ENCODE assay signal across 14 cellular contexts in genomic region chr1:209389258-209389657, GRCh38.
DNase-seq lines count a peak whose midpoint lies in the region; ATAC-seq and TF ChIP-seq lines count a peak whose summit lies in the region.
"Had no signal": no experiment of that assay in that cellular context is flagged by ENCODE, and none has a peak within 500 bp of the region (broad histone marks: within the 10 kb centered on the region; RNA-seq: fewer than 3 reads in every experiment).

No MANE protein-coding gene starts in this region.

- H3K9me3 Mint-ChIP-seq in activated CD4-positive, alpha-beta T cell treated with anti-CD3 and anti-CD28 coated beads for 36 hours (ENCODE audit: low read depth): no peaks in the 10 kb centered on the region
- no peaks in the 10 kb centered on the region for H3K9me3 Mint-ChIP-seq in activated T-helper 1 cell treated with anti-CD3 and anti-CD28 coated beads, Interleukin-12 subunit alpha, Interleukin-12 subunit beta, Interleukin-2, Interleukin-4 antibody, amounts not matched to agents 30 ng/mL and 10 ng/mL and 1 ng/mL, durations not matched to agents 14 hours and 24 hours and 36 hours
- H3K9me3 Mint-ChIP-seq: mesothelial cell of epicardium had no signal

- H3K36me3 Mint-ChIP-seq in activated CD4-positive, alpha-beta T cell treated with anti-CD3 and anti-CD28 coated beads for 36 hours (ENCODE audit: low read depth): no peaks in the 10 kb centered on the region
- no peaks in the 10 kb centered on the region for H3K36me3 Mint-ChIP-seq in activated T-helper 1 cell treated with anti-CD3 and anti-CD28 coated beads, Interleukin-12 subunit alpha, Interleukin-12 subunit beta, Interleukin-2, Interleukin-4 antibody, amounts not matched to agents 30 ng/mL and 10 ng/mL and 1 ng/mL, durations not matched to agents 14 hours and 24 hours and 36 hours (ENCODE audit: low read depth)
- H3K36me3 Mint-ChIP-seq: mesothelial cell of epicardium had no signal

- H3K27ac Mint-ChIP-seq in activated CD4-positive, alpha-beta T cell treated with anti-CD3 and anti-CD28 coated beads for 36 hours: no peak overlapping the region
- H3K27ac Mint-ChIP-seq in activated T-helper 1 cell treated with anti-CD3 and anti-CD28 coated beads, Interleukin-12 subunit alpha, Interleukin-12 subunit beta, Interleukin-2, Interleukin-4 antibody, amounts not matched to agents 30 ng/mL and 10 ng/mL and 1 ng/mL, durations not matched to agents 14 hours and 24 hours and 36 hours: no peak overlapping the region
- H3K27ac Mint-ChIP-seq: mesothelial cell of epicardium, T-helper 17 cell had no signal

- no peak overlapping the region for H3K4me3 ChIP-seq in fibroblast of pulmonary artery (replicated peaks; ENCODE audit: low read depth, low read length)
- H3K4me3 ChIP-seq: cardiac muscle cell had no signal

- H3K4me3 Mint-ChIP-seq in activated CD4-positive, alpha-beta T cell treated with anti-CD3 and anti-CD28 coated beads for 36 hours: no peak overlapping the region
- H3K4me3 Mint-ChIP-seq in activated T-helper 1 cell treated with anti-CD3 and anti-CD28 coated beads, Interleukin-12 subunit alpha, Interleukin-12 subunit beta, Interleukin-2, Interleukin-4 antibody, amounts not matched to agents 30 ng/mL and 10 ng/mL and 1 ng/mL, durations not matched to agents 14 hours and 24 hours and 36 hours: no peak overlapping the region
- H3K4me3 Mint-ChIP-seq: mesothelial cell of epicardium, T-helper 17 cell had no signal

- CTCF ChIA-PET in activated CD4-positive, alpha-beta T cell treated with anti-CD3 and anti-CD28 coated beads for 36 hours (lab: Charles Lee): no interaction called here

- ATAC-seq in activated CD4-positive, alpha-beta T cell treated with anti-CD3 and anti-CD28 coated beads for 36 hours: peak; percentile 61
- peak; percentile 90 for ATAC-seq in SK-N-SH treated with all-trans-retinoic acid at 6 μM for 48 hours
- ATAC-seq: sciatic nerve, T-helper 17 cell had no signal

- TF ChIP-seq CTCF in fibroblast of pulmonary artery (IDR thresholded peaks at IDR 0.05; ENCODE audit: low read length, missing control alignments): no peak

- intact Hi-C loops in activated CD4-positive, alpha-beta T cell treated with anti-CD3 and anti-CD28 coated beads for 36 hours (cut with DNase I, micrococcal nuclease): no loop called here
- intact Hi-C loops in activated T-helper 1 cell treated with anti-CD3 and anti-CD28 coated beads, Interleukin-12 subunit alpha, Interleukin-12 subunit beta, Interleukin-2, Interleukin-4 antibody, amounts not matched to agents 30 ng/mL and 10 ng/mL and 1 ng/mL, durations not matched to agents 14 hours and 24 hours and 36 hours (cut with micrococcal nuclease): no loop called here

- no peak for DNase-seq in activated CD4-positive, alpha-beta T cell treated with anti-CD3 and anti-CD28 coated beads for 36 hours
- DNase-seq in activated CD4-positive, alpha-beta T cell treated with anti-CD3 and anti-CD28 coated beads for 4 hours: no peak
- DNase-seq in fibroblast of pulmonary artery (ENCODE audit: low read depth) (peak; percentile 57), ureter (ENCODE audit: low spot score) (peak; percentile 57), D341Med (ENCODE audit: low spot score) (no peak), NCI-H1092 (lab: John Stamatoyannopoulos, UW) (no peak)
- DNase-seq in activated T-helper 1 cell treated with anti-CD3 and anti-CD28 coated beads, Interleukin-12 subunit alpha, Interleukin-12 subunit beta, Interleukin-2, Interleukin-4 antibody, amounts not matched to agents 30 ng/mL and 10 ng/mL and 1 ng/mL, durations not matched to agents 14 hours and 24 hours and 36 hours (ENCODE audit: low spot score): no peak
- DNase-seq: KBM-7, NCI-H526, T-helper 17 cell had no signal

- POLR2A ChIA-PET in activated CD4-positive, alpha-beta T cell treated with anti-CD3 and anti-CD28 coated beads for 36 hours (lab: Charles Lee): no interaction called here

- H3K27me3 Mint-ChIP-seq in activated CD4-positive, alpha-beta T cell treated with anti-CD3 and anti-CD28 coated beads for 36 hours: peaks cover 4% of the 10 kb centered on the region
- H3K27me3 Mint-ChIP-seq in activated T-helper 1 cell treated with anti-CD3 and anti-CD28 coated beads, Interleukin-12 subunit alpha, Interleukin-12 subunit beta, Interleukin-2, Interleukin-4 antibody, amounts not matched to agents 30 ng/mL and 10 ng/mL and 1 ng/mL, durations not matched to agents 14 hours and 24 hours and 36 hours (ENCODE audit: insufficient read depth): peaks cover 3% of the 10 kb centered on the region

- H3K4me1 Mint-ChIP-seq in activated CD4-positive, alpha-beta T cell treated with anti-CD3 and anti-CD28 coated beads for 36 hours: no peaks in the 10 kb centered on the region
- H3K4me1 Mint-ChIP-seq in activated T-helper 1 cell treated with anti-CD3 and anti-CD28 coated beads, Interleukin-12 subunit alpha, Interleukin-12 subunit beta, Interleukin-2, Interleukin-4 antibody, amounts not matched to agents 30 ng/mL and 10 ng/mL and 1 ng/mL, durations not matched to agents 14 hours and 24 hours and 36 hours (ENCODE audit: low read depth): no peaks in the 10 kb centered on the region
- H3K4me1 Mint-ChIP-seq: T-helper 17 cell had no signal

TF ChIP-seq in SK-N-SH treated with all-trans-retinoic acid at 6 μM for 48 hours, 23 proteins besides CTCF, POLR2A, EP300 and RAD21:
- peak; percentile 16; the same call in 1 of the 2 replicates for TF ChIP-seq TOX (CRISPR knock-in tag; IDR thresholded peaks at IDR 0.05; ENCODE audit: borderline replicate concordance)
- TF ChIP-seq PATZ1 (CRISPR knock-in tag; IDR thresholded peaks at IDR 0.05; ENCODE audit: borderline replicate concordance): no peak
- no peak for TF ChIP-seq CSDC2 (CRISPR knock-in tag; IDR thresholded peaks at IDR 0.05)
- no peak for TF ChIP-seq TSHZ2 (CRISPR knock-in tag; IDR thresholded peaks at IDR 0.05)
- TF ChIP-seq GLIS3 (CRISPR knock-in tag; IDR thresholded peaks at IDR 0.05): no peak
- no peak for TF ChIP-seq CREB5 (CRISPR knock-in tag; IDR thresholded peaks at IDR 0.05; ENCODE audit: low read depth)
- no peak for TF ChIP-seq ZFP30 (CRISPR knock-in tag; IDR thresholded peaks at IDR 0.05)

Comparison
In these comparisons a context has a peak if more than half of its experiments do, and no peak if none do; other contexts are left out.
1. DNase-seq: peak in fibroblast of pulmonary artery (single experiment) and ureter (single experiment); none in activated CD4-positive, alpha-beta T cell treated with anti-CD3 and anti-CD28 coated beads for 36 hours (single experiment), activated CD4-positive, alpha-beta T cell treated with anti-CD3 and anti-CD28 coated beads for 4 hours (0 of 2), D341Med (single experiment), NCI-H1092 (single experiment) and activated T-helper 1 cell treated with anti-CD3 and anti-CD28 coated beads, Interleukin-12 subunit alpha, Interleukin-12 subunit beta, Interleukin-2, Interleukin-4 antibody, amounts not matched to agents 30 ng/mL and 10 ng/mL and 1 ng/mL, durations not matched to agents 14 hours and 24 hours and 36 hours (single experiment).